8 cellular contexts compared by ENCODE assay signal in genomic region chr16:89686520-89687091, GRCh38. TPM values are rescaled to one million over a fixed set of nuclear protein-coding genes. Genes with fewer than 3 reads are reported as not detected.
DNase-seq lines count a peak whose midpoint lies in the region; ATAC-seq and TF ChIP-seq lines count a peak whose summit lies in the region.

A gene with protein sequence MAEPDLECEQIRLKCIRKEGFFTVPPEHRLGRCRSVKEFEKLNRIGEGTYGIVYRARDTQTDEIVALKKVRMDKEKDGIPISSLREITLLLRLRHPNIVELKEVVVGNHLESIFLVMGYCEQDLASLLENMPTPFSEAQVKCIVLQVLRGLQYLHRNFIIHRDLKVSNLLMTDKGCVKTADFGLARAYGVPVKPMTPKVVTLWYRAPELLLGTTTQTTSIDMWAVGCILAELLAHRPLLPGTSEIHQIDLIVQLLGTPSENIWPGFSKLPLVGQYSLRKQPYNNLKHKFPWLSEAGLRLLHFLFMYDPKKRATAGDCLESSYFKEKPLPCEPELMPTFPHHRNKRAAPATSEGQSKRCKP (plus strand): TSS chr16:89686689. CDS start chr16:89686711, 22 bp downstream.

- H3K36me3 ChIP-seq in trophoblast cell (ENCODE audit: control insufficient read depth in 1 of 2, insufficient read depth in 2 of 2, low read length in 2 of 2) (peaks cover 25 to 34% of the 10 kb centered on the region in 2 experiments), tibial nerve (peaks cover 0 to 23% (median 2%) of the 10 kb centered on the region in 3 donors)

- peak within 1 kb of the TSS; percentile 99 for H4K8ac ChIP-seq in trophoblast cell (ENCODE audit: low read depth, low read length)

- peak within 1 kb of the TSS; percentile 90 for H3K27ac ChIP-seq in trophoblast cell (ENCODE audit: low read depth, low read length)
- H3K27ac ChIP-seq in tibial nerve = peak within 1 kb of the TSS; percentile 63 to 96 (median 84)

- H3K4ac ChIP-seq in trophoblast cell (ENCODE audit: low read depth, low read length) = peak within 1 kb of the TSS; percentile 93

- H2BK120ac ChIP-seq in trophoblast cell (ENCODE audit: insufficient read depth, low read length, poor library complexity) = peak within 1 kb of the TSS; percentile 92

- H3K4me2 ChIP-seq in trophoblast cell (ENCODE audit: low read length) = peak within 1 kb of the TSS; percentile 83

- peaks cover 8% of the 10 kb centered on the region for H3K27me3 Mint-ChIP-seq in HFFc6 (ENCODE audit: insufficient read depth)
- no peaks in the 10 kb centered on the region for H3K27me3 Mint-ChIP-seq in activated naive CD8-positive, alpha-beta T cell treated with anti-CD3 and anti-CD28 coated beads, Interleukin-2, amount 50 U/mL, for 24 hours

- H3K9ac ChIP-seq in trophoblast cell (ENCODE audit: low read length) = peak within 1 kb of the TSS; percentile 99

- peak within 1 kb of the TSS; percentile 98 for H3K27ac Mint-ChIP-seq in HFFc6
- H3K27ac Mint-ChIP-seq in activated naive CD8-positive, alpha-beta T cell treated with anti-CD3 and anti-CD28 coated beads, Interleukin-2, amount 50 U/mL, for 24 hours = peak within 1 kb of the TSS; percentile 93

- ATAC-seq in activated naive CD8-positive, alpha-beta T cell treated with anti-CD3 and anti-CD28 coated beads, Interleukin-2, amount 50 U/mL, for 24 hours = peak; percentile 91
- ATAC-seq in Right ventricle myocardium superior (ENCODE audit: poor library complexity) = peak; percentile 97

- H2BK5ac ChIP-seq in trophoblast cell (ENCODE audit: low read depth, low read length, poor library complexity) = peak within 1 kb of the TSS; percentile 97

- H3K79me2 ChIP-seq in trophoblast cell (ENCODE audit: control insufficient read depth, insufficient read depth, low read length, poor library complexity) = peaks cover 8% of the 10 kb centered on the region

- H3K4me1 ChIP-seq in trophoblast cell (ENCODE audit: control insufficient read depth in 1 of 2, insufficient read depth in 2 of 2, low read length in 2 of 2) (peaks cover 6 to 7% of the 10 kb centered on the region in 2 experiments), tibial nerve (peaks cover 0 to 15% (median 4%) of the 10 kb centered on the region in 4 donors)

- peak within 1 kb of the TSS; percentile 95 for H4K91ac ChIP-seq in trophoblast cell (ENCODE audit: low read depth, low read length)

- peaks cover 6% of the 10 kb centered on the region for H3K79me1 ChIP-seq in trophoblast cell (ENCODE audit: low read length)

- H3K14ac ChIP-seq in trophoblast cell (ENCODE audit: low read length) = peak within 1 kb of the TSS; percentile 98

- peak within 1 kb of the TSS; percentile 96 for H4K12ac ChIP-seq in trophoblast cell (ENCODE audit: low read depth, low read length)

- H2BK12ac ChIP-seq in trophoblast cell (ENCODE audit: low read length) = no peak within 1 kb of the TSS

- peak within 1 kb of the TSS; percentile 88 for H3K4me3 ChIP-seq in trophoblast cell (ENCODE audit: low read depth, low read length)
- peak within 1 kb of the TSS; percentile 62 to 91 (median 76) for H3K4me3 ChIP-seq in tibial nerve

- peak within 1 kb of the TSS; percentile 100 for H3K18ac ChIP-seq in trophoblast cell (ENCODE audit: low read length)

- H3K23ac ChIP-seq in trophoblast cell (ENCODE audit: low read length) = no peak within 1 kb of the TSS

- POLR2A ChIA-PET in GM10248 (lab: Yijun Ruan, JAX) = interaction anchor here (1.0 kb wide), 1 partner anchor 15 kb away, joined by 3 read pairs; the partner anchor contains the start of gene SPATA2L

- peak within 1 kb of the TSS; percentile 93 for H2AK5ac ChIP-seq in trophoblast cell (ENCODE audit: low read length)

- peak in 1 of 2 donors; percentile 83 for TF ChIP-seq POLR2A in tibial nerve (IDR thresholded peaks at IDR 0.05)

- H3K9me3 ChIP-seq in trophoblast cell (ENCODE audit: insufficient read depth, low read depth, low read length) (peaks cover 13% of the 10 kb centered on the region), tibial nerve (no peaks in the 10 kb centered on the region)

- no peaks in the 10 kb centered on the region for H3K27me3 ChIP-seq in trophoblast cell (ENCODE audit: insufficient read depth, low read length)
- no peaks in the 10 kb centered on the region for H3K27me3 ChIP-seq in tibial nerve

- no peak for TF ChIP-seq CTCF in GM10248 (IDR thresholded peaks at IDR 0.05; ENCODE audit: control extremely low read depth, extremely low read depth, low read depth, missing control alignments)
- TF ChIP-seq CTCF in HFFc6 (IDR thresholded peaks at IDR 0.05) = no peak
- TF ChIP-seq CTCF in tibial nerve (IDR thresholded peaks at IDR 0.05) = peak in 1 of 5 experiments; percentile 50

- intact Hi-C loops in Right ventricle myocardium superior (cut with DNase I) = no loop called here

- H3K4me3 Mint-ChIP-seq in HFFc6 = peak within 1 kb of the TSS; percentile 93
- peak within 1 kb of the TSS; percentile 86 for H3K4me3 Mint-ChIP-seq in activated naive CD8-positive, alpha-beta T cell treated with anti-CD3 and anti-CD28 coated beads, Interleukin-2, amount 50 U/mL, for 24 hours

- peak; percentile 68 to 94 for TF ChIP-seq EP300 in tibial nerve (IDR thresholded peaks at IDR 0.05)

- peak within 1 kb of the TSS; percentile 95 for H2AFZ ChIP-seq in trophoblast cell (ENCODE audit: insufficient read depth, low read length, poor library complexity)

- WGBS in trophoblast cell (ENCODE audit: extremely low coverage, insufficient coverage, insufficient read length) = no CpG with 5 or more reads among the region's 67 CpGs
- 0 to 1% methylated on average over 23 to 25 of the region's 67 CpGs for WGBS in tibial nerve, 2 donors

- peaks cover 7% of the 10 kb centered on the region for H3K4me1 Mint-ChIP-seq in HFFc6 (ENCODE audit: low read depth)
- peaks cover 16% of the 10 kb centered on the region for H3K4me1 Mint-ChIP-seq in activated naive CD8-positive, alpha-beta T cell treated with anti-CD3 and anti-CD28 coated beads, Interleukin-2, amount 50 U/mL, for 24 hours

- DNase-seq in GM10248 (ENCODE audit: extremely low spot score) (peak; percentile 96), HFFc6 (peak; percentile 84), NCI-H1048 (lab: John Stamatoyannopoulos, UW) (peak; percentile 51), SW480 (ENCODE audit: low spot score) (peak; percentile 72), Right ventricle myocardium superior (peak; percentile 90), trophoblast cell (peak; percentile 91 to 98), tibial nerve (ENCODE audit: low spot score in 2 of 2) (peak; percentile 78 to 83)
- peak; percentile 96 for DNase-seq in activated naive CD8-positive, alpha-beta T cell treated with anti-CD3 and anti-CD28 coated beads, Interleukin-2, amount 50 U/mL, for 24 hours

- peaks cover 7% of the 10 kb centered on the region for H3K9me3 Mint-ChIP-seq in HFFc6
- H3K9me3 Mint-ChIP-seq in activated naive CD8-positive, alpha-beta T cell treated with anti-CD3 and anti-CD28 coated beads, Interleukin-2, amount 50 U/mL, for 24 hours = no peaks in the 10 kb centered on the region

- H3K36me3 Mint-ChIP-seq in HFFc6 (ENCODE audit: low read depth) = peaks cover 27% of the 10 kb centered on the region
- H3K36me3 Mint-ChIP-seq in activated naive CD8-positive, alpha-beta T cell treated with anti-CD3 and anti-CD28 coated beads, Interleukin-2, amount 50 U/mL, for 24 hours (ENCODE audit: low read depth) = peaks cover 23% of the 10 kb centered on the region

- CTCF ChIA-PET in GM10248 (lab: Yijun Ruan, JAX) = interaction anchor here (0.7 to 2.4 kb wide), 4 partner anchors 12 to 45 kb away, joined by 3 to 16 read pairs (median 4); no protein-coding TSS in a partner anchor

RNA-seq across cellular contexts. Expression of the gene that starts here (rescaled TPM):
- 10 to 100 TPM; 45.5 to 61.7 (median 48.6) TPM for total RNA-seq in HFFc6 (2021; fragmentation: NEBNext Ultra II Directional; extraction: Animal tissue kit (Norgen Biotek cat#: 25700))
- 20.7 TPM for total RNA-seq in Right ventricle myocardium superior
- polyA plus RNA-seq in trophoblast cell (2013) = 30.9 and 32.0 TPM in 2 replicates
- total RNA-seq in tibial nerve = 10 to 100 TPM; 32.6 to 93.6 (median 65.7) TPM

Comparison
In these comparisons a context has a peak if more than half of its experiments do, and no peak if none do; other contexts are left out.
1. Peak in every context shown above with its lines: DNase-seq, ATAC-seq, H3K4me3 ChIP-seq and H3K27ac ChIP-seq.